Comparison of ENCODE assay signal across 1 cellular context in genomic region chr3:2099779-2100191, GRCh38.
TF ChIP-seq lines count a peak whose summit lies in the region.

No MANE protein-coding gene starts in this region.

TF ChIP-seq in HepG2, 621 proteins besides CTCF, POLR2A, EP300 and RAD21 (continued from another document):
- TF ChIP-seq TEF (CRISPR knock-in tag; IDR thresholded peaks at IDR 0.05) (no peak), THYN1 (CRISPR knock-in tag; IDR thresholded peaks at IDR 0.05; ENCODE audit: borderline replicate concordance, low read depth) (no peak), ZNF160 (CRISPR knock-in tag; IDR thresholded peaks at IDR 0.05) (no peak), ZNF550 (CRISPR knock-in tag; IDR thresholded peaks at IDR 0.05; ENCODE audit: borderline replicate concordance) (no peak), RBM22 (optimal IDR thresholded peaks at IDR 0.05; ENCODE audit: low read length) (no peak), TFDP2 (CRISPR knock-in tag; IDR thresholded peaks at IDR 0.05) (no peak), ZNF282 (IDR thresholded peaks at IDR 0.05; ENCODE audit: partially characterized antibody) (no peak), FOXJ3 (CRISPR knock-in tag; IDR thresholded peaks at IDR 0.05; ENCODE audit: borderline replicate concordance) (no peak), ZBTB49 (CRISPR knock-in tag; IDR thresholded peaks at IDR 0.05; ENCODE audit: borderline replicate concordance) (no peak), REST (IDR thresholded peaks at IDR 0.05; ENCODE audit: borderline replicate concordance in 1 of 2, low read depth in 1 of 2, low read length in 2 of 2) (no peak), DRAP1 (CRISPR knock-in tag; IDR thresholded peaks at IDR 0.05) (no peak), BRD4 (CRISPR knock-in tag; IDR thresholded peaks at IDR 0.05) (no peak)
